ENCODE assay signal across 8 cellular contexts in the genomic region with DNA sequence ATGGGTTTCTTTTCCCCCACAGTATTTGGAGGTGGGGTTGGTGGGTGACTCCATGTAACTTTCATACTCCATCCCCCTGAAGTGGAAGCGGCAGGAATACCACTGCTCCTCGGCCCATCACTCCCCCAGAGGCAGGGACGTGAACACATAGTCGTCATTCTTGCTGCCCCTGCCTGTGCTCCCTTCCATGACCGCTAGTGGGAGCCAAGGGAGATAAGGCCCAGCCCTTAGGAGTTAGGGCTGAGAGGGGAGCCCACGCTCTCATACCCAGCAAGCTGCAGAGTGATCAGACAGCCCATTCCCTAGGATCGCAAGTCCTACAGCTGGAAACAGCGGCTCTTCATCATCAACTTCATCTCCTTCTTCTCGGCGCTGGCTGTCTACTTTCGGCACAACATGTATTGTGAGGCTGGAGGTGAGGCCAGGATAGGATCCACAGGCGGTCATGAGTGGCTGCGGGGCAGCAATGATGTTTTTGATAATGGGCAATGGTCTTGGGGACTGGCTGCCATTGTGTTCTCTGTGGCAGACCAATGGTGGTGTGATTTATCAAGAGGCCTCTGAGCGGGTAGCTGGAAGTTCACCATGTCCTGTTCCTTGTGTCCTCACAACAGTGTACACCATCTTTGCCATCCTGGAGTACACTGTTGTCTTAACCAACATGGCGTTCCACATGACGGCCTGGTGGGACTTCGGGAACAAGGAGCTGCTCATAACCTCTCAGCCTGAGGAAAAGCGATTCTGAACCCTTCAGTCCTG. TPM values are rescaled to one million over a fixed set of nuclear protein-coding genes. Genes with fewer than 3 reads are reported as not detected.
DNase-seq lines count a peak whose midpoint lies in the region; ATAC-seq and TF ChIP-seq lines count a peak whose summit lies in the region.

No MANE protein-coding gene starts in this region.

- CTCF ChIA-PET in activated CD4-positive, alpha-beta T cell treated with anti-CD3 and anti-CD28 coated beads for 36 hours (lab: Charles Lee): interaction anchor here (0.6 to 2.6 kb wide), 16 partner anchors 8 to 257 kb away, joined by 3 to 13 read pairs (median 4); no protein-coding TSS in a partner anchor

- peaks cover 46% of the 10 kb centered on the region for H3K36me3 Mint-ChIP-seq in activated CD4-positive, alpha-beta T cell treated with anti-CD3 and anti-CD28 coated beads for 36 hours (ENCODE audit: low read depth)
- peaks cover 64% of the 10 kb centered on the region for H3K36me3 Mint-ChIP-seq in dendritic cell treated with granulocyte-macrophage colony-stimulating factor and Interleukin-4, amounts not matched to agents 40 ng/mL and 50 ng/mL, for 4 days (ENCODE audit: low read depth)

- peak; percentile 86 for TF ChIP-seq CTCF in GM10266 (IDR thresholded peaks at IDR 0.05; ENCODE audit: control insufficient read depth, insufficient read depth, low read depth, missing control alignments)

- intact Hi-C loops in activated CD4-positive, alpha-beta T cell treated with anti-CD3 and anti-CD28 coated beads for 36 hours (cut with DNase I, micrococcal nuclease): loop anchor here (1.0 to 2.0 kb wide), 2 partner anchors 14 to 247 kb away; no protein-coding TSS in a partner anchor
- intact Hi-C loops in dendritic cell treated with granulocyte-macrophage colony-stimulating factor and Interleukin-4, amounts not matched to agents 40 ng/mL and 50 ng/mL, for 4 days (cut with micrococcal nuclease): loop anchor here (2.0 kb wide), 1 partner anchor 16 kb away; a partner anchor contains a TSS

- DNase-seq in GM10266 (ENCODE audit: extremely low spot score) (peak; percentile 79), LoVo (ENCODE audit: low spot score) (peak; percentile 37), midbrain (lab: John Stamatoyannopoulos, UW) (peak; percentile 56), NCI-H446 (lab: John Stamatoyannopoulos, UW) (no peak)
- DNase-seq in activated CD4-positive, alpha-beta T cell treated with anti-CD3 and anti-CD28 coated beads for 36 hours: peak; percentile 89
- peak; percentile 87 for DNase-seq in stimulated activated naive CD8-positive, alpha-beta T cell treated with anti-CD3 and anti-CD28 coated beads, Interleukin-15, Interleukin-2, amounts not matched to agents 100 U/mL and 50 U/mL, for 24 hours

- POLR2A ChIA-PET in activated CD4-positive, alpha-beta T cell treated with anti-CD3 and anti-CD28 coated beads for 36 hours (lab: Charles Lee): interaction anchor here (0.9 to 1.0 kb wide), 2 partner anchors 11 to 233 kb away, joined by 3 to 4 read pairs; no protein-coding TSS in a partner anchor

- H3K27me3 Mint-ChIP-seq in activated CD4-positive, alpha-beta T cell treated with anti-CD3 and anti-CD28 coated beads for 36 hours: no peaks in the 10 kb centered on the region
- H3K27me3 Mint-ChIP-seq in dendritic cell treated with granulocyte-macrophage colony-stimulating factor and Interleukin-4, amounts not matched to agents 40 ng/mL and 50 ng/mL, for 4 days: no peaks in the 10 kb centered on the region

- H3K9me3 Mint-ChIP-seq in activated CD4-positive, alpha-beta T cell treated with anti-CD3 and anti-CD28 coated beads for 36 hours (ENCODE audit: low read depth): no peaks in the 10 kb centered on the region
- no peaks in the 10 kb centered on the region for H3K9me3 Mint-ChIP-seq in dendritic cell treated with granulocyte-macrophage colony-stimulating factor and Interleukin-4, amounts not matched to agents 40 ng/mL and 50 ng/mL, for 4 days

- peak; percentile 68 for ATAC-seq in GM21825 (IDR thresholded peaks at IDR 0.05; ENCODE audit: unreplicated experiment)
- ATAC-seq in activated CD4-positive, alpha-beta T cell treated with anti-CD3 and anti-CD28 coated beads for 36 hours: peak; percentile 93
- peak; percentile 88 for ATAC-seq in stimulated activated naive CD8-positive, alpha-beta T cell treated with anti-CD3 and anti-CD28 coated beads, Interleukin-15, Interleukin-2, amounts not matched to agents 100 U/mL and 50 U/mL, for 24 hours

- no peak overlapping the region for H3K4me3 Mint-ChIP-seq in activated CD4-positive, alpha-beta T cell treated with anti-CD3 and anti-CD28 coated beads for 36 hours
- H3K4me3 Mint-ChIP-seq in dendritic cell treated with granulocyte-macrophage colony-stimulating factor and Interleukin-4, amounts not matched to agents 40 ng/mL and 50 ng/mL, for 4 days: no peak overlapping the region

- peaks cover 27% of the 10 kb centered on the region for H3K4me1 Mint-ChIP-seq in activated CD4-positive, alpha-beta T cell treated with anti-CD3 and anti-CD28 coated beads for 36 hours
- H3K4me1 Mint-ChIP-seq in dendritic cell treated with granulocyte-macrophage colony-stimulating factor and Interleukin-4, amounts not matched to agents 40 ng/mL and 50 ng/mL, for 4 days (ENCODE audit: low read depth): peaks cover 70% of the 10 kb centered on the region

- peak overlapping the region; percentile 68 for H3K27ac Mint-ChIP-seq in activated CD4-positive, alpha-beta T cell treated with anti-CD3 and anti-CD28 coated beads for 36 hours
- H3K27ac Mint-ChIP-seq in dendritic cell treated with granulocyte-macrophage colony-stimulating factor and Interleukin-4, amounts not matched to agents 40 ng/mL and 50 ng/mL, for 4 days: peak overlapping the region; percentile 77

RNA-seq across cellular contexts. Expression of a gene that starts 15.9 kb away (rescaled TPM):
- 100 to 1,000 TPM; 157 to 180 TPM for total RNA-seq in activated CD4-positive, alpha-beta T cell treated with anti-CD3 and anti-CD28 coated beads for 36 hours

RNA-seq across cellular contexts. Expression of a gene that starts 16.5 kb away (rescaled TPM):
- total RNA-seq in activated CD4-positive, alpha-beta T cell treated with anti-CD3 and anti-CD28 coated beads for 36 hours: 10 to 100 TPM; 33.6 to 39.2 TPM

RNA-seq across cellular contexts. Expression of a gene that starts 27.5 kb away (rescaled TPM):
- 100 to 1,000 TPM in 1 of 2 experiments, 10 to 100 TPM in 1; 96.0 to 134 TPM for total RNA-seq in activated CD4-positive, alpha-beta T cell treated with anti-CD3 and anti-CD28 coated beads for 36 hours

RNA-seq across cellular contexts. Expression of a gene that starts 30.6 kb away (rescaled TPM):
- total RNA-seq in activated CD4-positive, alpha-beta T cell treated with anti-CD3 and anti-CD28 coated beads for 36 hours: 10 to 100 TPM; 60.0 to 62.6 TPM

Comparison
In these comparisons a context has a peak if more than half of its experiments do, and no peak if none do; other contexts are left out.
1. DNase-seq: peak in GM10266 (single experiment), LoVo (single experiment), activated CD4-positive, alpha-beta T cell treated with anti-CD3 and anti-CD28 coated beads for 36 hours (single experiment), midbrain (single experiment) and stimulated activated naive CD8-positive, alpha-beta T cell treated with anti-CD3 and anti-CD28 coated beads, Interleukin-15, Interleukin-2, amounts not matched to agents 100 U/mL and 50 U/mL, for 24 hours (single experiment); none in NCI-H446 (0 of 2).
2. Peak in every context shown above with its lines, with median percentiles within 50 percentile points of each other: ATAC-seq.